Comparison of ENCODE assay signal across 25 cellular contexts in genomic region chr3:46580675-46581074, GRCh38. TPM values are rescaled to one million over a fixed set of nuclear protein-coding genes. Genes with fewer than 3 reads are reported as not detected.
"Had no signal": no experiment of that assay in that cellular context is flagged by ENCODE, and none has a peak within 500 bp of the region (broad histone marks: within the 10 kb centered on the region; RNA-seq: fewer than 3 reads in every experiment).

No MANE protein-coding gene starts in this region.

- H3K4me1 ChIP-seq: sigmoid colon had no signal

- H3K4me3 Mint-ChIP-seq: activated CD4-positive, alpha-beta memory T cell treated with anti-CD3 and anti-CD28 coated beads, Interleukin-2, amount 10 ng/mL, durations not matched to agents 7 days and 5 days; activated CD4-positive, alpha-beta T cell treated with anti-CD3 and anti-CD28 coated beads, Interleukin-2, amount 10 ng/mL, durations not matched to agents 24 days and 14 days; activated naive CD4-positive, alpha-beta T cell treated with anti-CD3 and anti-CD28 coated beads for 36 hours; activated naive CD8-positive, alpha-beta T cell treated with anti-CD3 and anti-CD28 coated beads, Interleukin-2, amount 10 ng/mL, durations not matched to agents 7 days and 5 days; activated T-cell treated with anti-CD3 and anti-CD28 coated beads, Interleukin-2, amount 50 U/mL, for 72 hours; nephron had no signal

- ATAC-seq: activated CD4-positive, CD25-positive, alpha-beta regulatory T cell treated with anti-CD3 and anti-CD28 coated beads, Interleukin-2, amount 50 U/mL, for 24 hours; activated T-cell treated with anti-CD3 and anti-CD28 coated beads, Interleukin-2, amount 50 U/mL, for 72 hours; heart left ventricle; left ventricle myocardium superior had no signal

- H3K9me3 ChIP-seq: heart left ventricle, sigmoid colon, thoracic aorta, upper lobe of left lung had no signal

- DNase-seq: activated CD4-positive, alpha-beta memory T cell treated with anti-CD3 and anti-CD28 coated beads, Interleukin-2, amount 10 ng/mL, durations not matched to agents 7 days and 5 days; activated CD4-positive, alpha-beta T cell treated with anti-CD3 and anti-CD28 coated beads, Interleukin-2, amount 10 ng/mL, durations not matched to agents 24 days and 14 days; activated effector memory CD4-positive, alpha-beta T cell treated with Interleukin-2 at 50 U/mL for 16 hours; activated naive CD4-positive, alpha-beta T cell treated with anti-CD3 and anti-CD28 coated beads for 36 hours; activated naive CD8-positive, alpha-beta T cell treated with anti-CD3 and anti-CD28 coated beads, Interleukin-2, amount 10 ng/mL, durations not matched to agents 7 days and 5 days; activated T-cell treated with anti-CD3 and anti-CD28 coated beads, Interleukin-2, amount 50 U/mL, for 72 hours; amniotic stem cell; cerebellar nuclear complex; cortex of kidney; heart left ventricle; left ventricle myocardium superior; mammary epithelial cell; midbrain; sigmoid colon; stimulated activated CD4-positive, alpha-beta T cell treated with anti-CD3 and anti-CD28 coated beads, Interleukin-2, amount 100 ng/mL, for 48 hours; stimulated activated naive CD4-positive, alpha-beta T cell; T-helper 2 cell; upper lobe of left lung had no signal

- H3K27ac Mint-ChIP-seq: activated CD4-positive, alpha-beta memory T cell treated with anti-CD3 and anti-CD28 coated beads, Interleukin-2, amount 10 ng/mL, durations not matched to agents 7 days and 5 days; activated CD4-positive, alpha-beta T cell treated with anti-CD3 and anti-CD28 coated beads, Interleukin-2, amount 10 ng/mL, durations not matched to agents 24 days and 14 days; activated naive CD4-positive, alpha-beta T cell treated with anti-CD3 and anti-CD28 coated beads for 36 hours; activated naive CD8-positive, alpha-beta T cell treated with anti-CD3 and anti-CD28 coated beads, Interleukin-2, amount 10 ng/mL, durations not matched to agents 7 days and 5 days; activated T-cell treated with anti-CD3 and anti-CD28 coated beads, Interleukin-2, amount 50 U/mL, for 72 hours; nephron had no signal

- H3K4me3 ChIP-seq: heart left ventricle, sigmoid colon, smooth muscle cell, thoracic aorta, upper lobe of left lung had no signal

- H3K4me2 ChIP-seq: smooth muscle cell had no signal

- H3K36me3 Mint-ChIP-seq: activated naive CD8-positive, alpha-beta T cell treated with anti-CD3 and anti-CD28 coated beads, Interleukin-2, amount 10 ng/mL, durations not matched to agents 7 days and 5 days had no signal

- H3K27ac ChIP-seq: heart left ventricle, sigmoid colon, thoracic aorta, upper lobe of left lung had no signal

- H3K36me3 ChIP-seq: heart left ventricle, sigmoid colon, thoracic aorta, upper lobe of left lung had no signal

- H3K9me3 Mint-ChIP-seq: activated CD4-positive, alpha-beta memory T cell treated with anti-CD3 and anti-CD28 coated beads, Interleukin-2, amount 10 ng/mL, durations not matched to agents 7 days and 5 days; activated CD4-positive, alpha-beta T cell treated with anti-CD3 and anti-CD28 coated beads, Interleukin-2, amount 10 ng/mL, durations not matched to agents 24 days and 14 days; activated naive CD4-positive, alpha-beta T cell treated with anti-CD3 and anti-CD28 coated beads for 36 hours; activated naive CD8-positive, alpha-beta T cell treated with anti-CD3 and anti-CD28 coated beads, Interleukin-2, amount 10 ng/mL, durations not matched to agents 7 days and 5 days; activated T-cell treated with anti-CD3 and anti-CD28 coated beads, Interleukin-2, amount 50 U/mL, for 72 hours; nephron had no signal

RNA-seq across cellular contexts. Expression of gene LRRC2, which starts 14.6 kb away (rescaled TPM):
- total RNA-seq: activated CD4-positive, alpha-beta T cell treated with anti-CD3 and anti-CD28 coated beads, Interleukin-2, amount 10 ng/mL, durations not matched to agents 24 days and 14 days; activated naive CD4-positive, alpha-beta T cell treated with anti-CD3 and anti-CD28 coated beads for 36 hours; epithelial cell of proximal tubule had no signal

RNA-seq across cellular contexts. Expression of gene FAM240A, which starts 31.6 kb away (rescaled TPM):
- total RNA-seq: activated CD4-positive, alpha-beta memory T cell treated with anti-CD3 and anti-CD28 coated beads, Interleukin-2, amount 10 ng/mL, durations not matched to agents 7 days and 5 days; activated CD4-positive, alpha-beta T cell treated with anti-CD3 and anti-CD28 coated beads, Interleukin-2, amount 10 ng/mL, durations not matched to agents 24 days and 14 days; activated naive CD4-positive, alpha-beta T cell treated with anti-CD3 and anti-CD28 coated beads for 36 hours; activated naive CD8-positive, alpha-beta T cell treated with anti-CD3 and anti-CD28 coated beads, Interleukin-2, amount 10 ng/mL, durations not matched to agents 7 days and 5 days; activated T-cell treated with anti-CD3 and anti-CD28 coated beads, Interleukin-2, amount 50 U/mL, for 72 hours; epithelial cell of proximal tubule; fibroblast of villous mesenchyme; heart left ventricle; left ventricle myocardium superior; mammary epithelial cell; myocyte; sigmoid colon; smooth muscle cell; thoracic aorta; upper lobe of left lung had no signal
- polyA plus RNA-seq: heart left ventricle, mammary epithelial cell, sigmoid colon, smooth muscle cell had no signal
